Comparison of ENCODE assay signal across 8 cellular contexts in the genomic region with DNA sequence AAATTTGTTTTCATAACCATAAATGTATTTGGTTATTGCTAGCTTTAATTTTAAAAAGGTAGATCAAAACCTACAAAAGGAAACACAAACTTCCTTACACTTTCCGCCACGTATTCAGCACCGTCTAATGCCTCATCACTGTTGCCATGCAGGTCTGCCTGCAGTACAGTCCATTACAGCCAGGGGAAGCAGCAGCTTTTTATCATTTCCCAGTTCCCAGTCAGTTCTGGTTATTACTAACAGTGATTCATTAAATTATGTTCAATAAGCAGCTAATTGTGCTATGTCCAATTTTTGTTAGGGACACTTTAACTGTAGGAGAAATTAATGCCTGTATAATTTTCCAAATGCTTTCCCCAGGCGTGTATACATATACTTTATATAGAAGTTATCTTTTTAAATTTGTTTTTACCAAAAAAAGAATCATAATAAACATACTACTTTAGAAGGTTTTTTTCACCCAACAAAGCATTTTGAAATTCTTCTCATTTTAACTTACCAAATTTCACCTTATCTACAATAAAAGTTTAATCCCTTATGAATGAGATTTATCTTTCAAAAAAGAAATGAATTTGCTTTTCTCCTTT.
A peak's percentile ranks its signal among the peaks of the same experiment; 100 is the strongest.
DNase-seq lines count a peak whose midpoint lies in the region; ATAC-seq and TF ChIP-seq lines count a peak whose summit lies in the region.

No MANE protein-coding gene starts in this region.

- H3K4me1 Mint-ChIP-seq in activated CD8-positive, alpha-beta T cell treated with anti-CD3 and anti-CD28 coated beads for 36 hours (ENCODE audit: low read depth), result peaks cover 12% of the 10 kb centered on the region
- H3K4me1 Mint-ChIP-seq in nephron progenitor cell (peaks cover 13% of the 10 kb centered on the region), type B pancreatic cell (ENCODE audit: unreplicated experiment) (peaks cover 20% of the 10 kb centered on the region)

- intact Hi-C loops in activated CD8-positive, alpha-beta T cell treated with anti-CD3 and anti-CD28 coated beads for 36 hours (cut with micrococcal nuclease), result no loop called here

- in situ Hi-C loops in GM13977 (cut with MboI; ENCODE audit: low pct_unique_long_range_greater_than_20kb, low sequenced_read_pairs, unreplicated experiment), result no loop called here

- POLR2A ChIA-PET in AG04450 (lab: Yijun Ruan, JAX), result interaction anchor here (1.5 kb wide), 1 partner anchor 102 kb away, joined by 4 read pairs; no protein-coding TSS in a partner anchor
- POLR2A ChIA-PET in activated CD8-positive, alpha-beta T cell treated with anti-CD3 and anti-CD28 coated beads for 36 hours (lab: Charles Lee), result interaction anchor here (1.1 kb wide), 1 partner anchor 11 kb away, joined by 3 read pairs; no protein-coding TSS in a partner anchor

- H3K27me3 Mint-ChIP-seq in activated CD8-positive, alpha-beta T cell treated with anti-CD3 and anti-CD28 coated beads for 36 hours, result no peaks in the 10 kb centered on the region
- peaks cover 4% of the 10 kb centered on the region for H3K27me3 Mint-ChIP-seq in nephron progenitor cell (ENCODE audit: low read depth, poor library complexity)
- no peaks in the 10 kb centered on the region for H3K27me3 Mint-ChIP-seq in type B pancreatic cell

- H3K9me3 ChIP-seq in AG04450 (ENCODE audit: control insufficient read depth, insufficient read depth, low read length), result no peaks in the 10 kb centered on the region

- CTCF ChIA-PET in AG04450 (lab: Charles Lee), result interaction anchor here (0.5 to 2.9 kb wide), 65 partner anchors 9 to 1644 kb away, joined by 3 to 46 read pairs (median 5); no protein-coding TSS in a partner anchor
- CTCF ChIA-PET in activated CD8-positive, alpha-beta T cell treated with anti-CD3 and anti-CD28 coated beads for 36 hours (lab: Charles Lee), result interaction anchor here (0.6 to 2.7 kb wide), 19 partner anchors 9 to 219 kb away, joined by 3 to 18 read pairs (median 4); no protein-coding TSS in a partner anchor

- TF ChIP-seq CTCF in AG04450 (IDR thresholded peaks at IDR 0.05; ENCODE audit: low read depth, low read length), result peak; percentile 96
- peak; percentile 79 for TF ChIP-seq CTCF in GM13977 (IDR thresholded peaks at IDR 0.05; ENCODE audit: extremely low read depth, insufficient read depth, missing control alignments)
- TF ChIP-seq CTCF in activated CD8-positive, alpha-beta T cell treated with anti-CD3 and anti-CD28 coated beads for 36 hours (IDR thresholded peaks at IDR 0.05), result peak; percentile 83
- peak; percentile 77 for TF ChIP-seq CTCF in nephron progenitor cell (IDR thresholded peaks at IDR 0.05)
- peak; percentile 84 for TF ChIP-seq CTCF in type B pancreatic cell (conservative IDR thresholded peaks at IDR 0.05)

- ATAC-seq in HG02840 (IDR thresholded peaks at IDR 0.05; ENCODE audit: low FRiP score, unreplicated experiment), result peak; percentile 88
- ATAC-seq in activated CD8-positive, alpha-beta T cell treated with anti-CD3 and anti-CD28 coated beads for 36 hours, result peak; percentile 98

- no peaks in the 10 kb centered on the region for H3K27me3 ChIP-seq in AG04450 (ENCODE audit: control insufficient read depth, insufficient read depth, low read length)

- H3K4me3 ChIP-seq in AG04450 (ENCODE audit: low read depth, low read length), result no peak overlapping the region

- H3K27ac ChIP-seq in AG04450 (ENCODE audit: low read depth, low read length), result peak overlapping the region; percentile 97

- H3K9me3 Mint-ChIP-seq in activated CD8-positive, alpha-beta T cell treated with anti-CD3 and anti-CD28 coated beads for 36 hours, result no peaks in the 10 kb centered on the region
- H3K9me3 Mint-ChIP-seq in nephron progenitor cell, result no peaks in the 10 kb centered on the region
- peaks cover 2% of the 10 kb centered on the region for H3K9me3 Mint-ChIP-seq in type B pancreatic cell

- DNase-seq in AG04450 (ENCODE audit: low read depth, low spot score) (peak; percentile 56), GM13977 (ENCODE audit: low spot score) (peak; percentile 61), NCI-H226 (peak; percentile 65), fibroblast of gingiva (ENCODE audit: low read depth) (peak; percentile 79), nephron progenitor cell (peak; percentile 38), type B pancreatic cell (ENCODE audit: extremely low spot score, unreplicated experiment) (no peak)
- DNase-seq in activated CD8-positive, alpha-beta T cell treated with anti-CD3 and anti-CD28 coated beads for 36 hours, result peak; percentile 70

- no peak overlapping the region for H3K27ac Mint-ChIP-seq in activated CD8-positive, alpha-beta T cell treated with anti-CD3 and anti-CD28 coated beads for 36 hours
- H3K27ac Mint-ChIP-seq in nephron progenitor cell, result no peak overlapping the region
- H3K27ac Mint-ChIP-seq in type B pancreatic cell, result peak overlapping the region; percentile 94

- H3K4me3 Mint-ChIP-seq in activated CD8-positive, alpha-beta T cell treated with anti-CD3 and anti-CD28 coated beads for 36 hours, result no peak overlapping the region
- H3K4me3 Mint-ChIP-seq in nephron progenitor cell (no peak overlapping the region), type B pancreatic cell (peak overlapping the region; percentile 80)

- no peaks in the 10 kb centered on the region for H3K36me3 Mint-ChIP-seq in activated CD8-positive, alpha-beta T cell treated with anti-CD3 and anti-CD28 coated beads for 36 hours (ENCODE audit: low read depth)
- H3K36me3 Mint-ChIP-seq in nephron progenitor cell (ENCODE audit: low read depth), result no peaks in the 10 kb centered on the region
- H3K36me3 Mint-ChIP-seq in type B pancreatic cell, result no peaks in the 10 kb centered on the region
